19 cellular contexts compared by ENCODE assay signal in the genomic region with DNA sequence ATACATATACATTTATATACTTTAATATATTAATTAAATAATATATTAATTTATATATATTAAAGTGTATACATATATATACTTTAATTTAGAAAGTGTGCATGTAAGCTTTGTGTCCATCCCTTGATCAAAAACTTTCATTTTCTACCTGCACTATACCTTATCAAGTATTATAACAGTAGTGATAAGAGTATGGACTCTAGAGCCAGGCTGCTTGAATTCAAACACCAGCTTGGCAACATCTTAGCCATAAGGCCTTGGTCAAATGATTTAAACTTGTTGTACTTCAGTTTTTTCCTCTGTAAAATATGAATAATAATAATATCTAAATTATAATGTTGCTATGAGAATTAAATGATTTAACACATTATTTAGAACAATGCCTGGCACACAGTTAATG.
DNase-seq lines count a peak whose midpoint lies in the region; ATAC-seq, FAIRE-seq and TF ChIP-seq lines count a peak whose summit lies in the region.
"Had no signal": no experiment of that assay in that cellular context is flagged by ENCODE, and none has a peak within 500 bp of the region (broad histone marks: within the 10 kb centered on the region; RNA-seq: fewer than 3 reads in every experiment).

No MANE protein-coding gene starts in this region.

- ATAC-seq in mucosa of descending colon (peak; percentile 26), HG03342 (IDR thresholded peaks at IDR 0.05; ENCODE audit: unreplicated experiment) (no peak)
- no peak for ATAC-seq in activated CD8-positive, alpha-beta T cell treated with anti-CD3 and anti-CD28 coated beads, Interleukin-2, amount 10 ng/mL, durations not matched to agents 7 days and 5 days

- no peaks in the 10 kb centered on the region for H3K36me3 ChIP-seq in colonic mucosa
- no peaks in the 10 kb centered on the region for H3K36me3 ChIP-seq in mucosa of descending colon (ENCODE audit: low read depth)
- H3K36me3 ChIP-seq: BLaER1 had no signal

- CTCF ChIA-PET in RWPE1 (lab: Yijun Ruan, JAX) = no interaction called here
- CTCF ChIA-PET in activated CD8-positive, alpha-beta T cell treated with anti-CD3 and anti-CD28 coated beads, Interleukin-2, amount 10 ng/mL, durations not matched to agents 7 days and 5 days (lab: Charles Lee) = no interaction called here

- no peak overlapping the region for H3K27ac Mint-ChIP-seq in activated CD8-positive, alpha-beta T cell treated with anti-CD3 and anti-CD28 coated beads, Interleukin-2, amount 10 ng/mL, durations not matched to agents 7 days and 5 days
- H3K27ac Mint-ChIP-seq: CD14-positive monocyte; CD4-positive, alpha-beta memory T cell; H9; IgD-negative memory B cell had no signal

- H3K4me1 Mint-ChIP-seq in activated CD8-positive, alpha-beta T cell treated with anti-CD3 and anti-CD28 coated beads, Interleukin-2, amount 10 ng/mL, durations not matched to agents 7 days and 5 days (ENCODE audit: low read depth) = no peaks in the 10 kb centered on the region
- H3K4me1 Mint-ChIP-seq: CD14-positive monocyte; CD4-positive, alpha-beta memory T cell; IgD-negative memory B cell had no signal

- TF ChIP-seq POLR2A in H54 (IDR thresholded peaks at IDR 0.05; ENCODE audit: low read depth, low read length) = no peak

- H3K27me3 Mint-ChIP-seq in activated CD8-positive, alpha-beta T cell treated with anti-CD3 and anti-CD28 coated beads, Interleukin-2, amount 10 ng/mL, durations not matched to agents 7 days and 5 days (ENCODE audit: low read depth) = no peaks in the 10 kb centered on the region

- H3K4me3 Mint-ChIP-seq in activated CD8-positive, alpha-beta T cell treated with anti-CD3 and anti-CD28 coated beads, Interleukin-2, amount 10 ng/mL, durations not matched to agents 7 days and 5 days = no peak overlapping the region
- H3K4me3 Mint-ChIP-seq: CD14-positive monocyte; CD4-positive, alpha-beta memory T cell; H9; IgD-negative memory B cell had no signal

- no peak for TF ChIP-seq CTCF in colonic mucosa (IDR thresholded peaks at IDR 0.05)
- no peak for TF ChIP-seq CTCF in mucosa of descending colon (IDR thresholded peaks at IDR 0.05)
- TF ChIP-seq CTCF in RWPE1 (conservative IDR thresholded peaks at IDR 0.05; ENCODE audit: low read depth) = no peak

- no peak for FAIRE-seq in H54 (lab: Jason Lieb, UNC)
- FAIRE-seq: A204.1, GM12892, GM18507 had no signal

- H3K4me1 ChIP-seq in colonic mucosa = no peaks in the 10 kb centered on the region
- no peaks in the 10 kb centered on the region for H3K4me1 ChIP-seq in mucosa of descending colon (ENCODE audit: low read depth)
- H3K4me1 ChIP-seq: BLaER1 had no signal

- H3K27ac ChIP-seq in colonic mucosa (peak overlapping the region; percentile 10), RWPE1 (no peak overlapping the region)
- H3K27ac ChIP-seq: BLaER1 had no signal

- intact Hi-C loops in colonic mucosa (cut with DNase I) = no loop called here
- intact Hi-C loops in mucosa of descending colon (cut with DNase I, micrococcal nuclease) = loop anchor here in 1 of 2 donors (10.0 kb wide), 1 partner anchor 61 kb away; no protein-coding TSS in a partner anchor

- H3K36me3 Mint-ChIP-seq in activated CD8-positive, alpha-beta T cell treated with anti-CD3 and anti-CD28 coated beads, Interleukin-2, amount 10 ng/mL, durations not matched to agents 7 days and 5 days (ENCODE audit: low read depth) = no peaks in the 10 kb centered on the region
- H3K36me3 Mint-ChIP-seq: CD14-positive monocyte; CD4-positive, alpha-beta memory T cell had no signal

- peak; percentile 5 for DNase-seq in NCI-H69 (lab: John Stamatoyannopoulos, UW)
- no peak for DNase-seq in colonic mucosa
- no peak for DNase-seq in mucosa of descending colon
- DNase-seq in RWPE1 (ENCODE audit: low spot score) = no peak
- DNase-seq in activated CD8-positive, alpha-beta T cell treated with anti-CD3 and anti-CD28 coated beads, Interleukin-2, amount 10 ng/mL, durations not matched to agents 7 days and 5 days = no peak
- DNase-seq in H54 (ENCODE audit: insufficient read length, low spot score) = no peak
- DNase-seq: CD4-positive, alpha-beta memory T cell; DMS153; DMS79; GDM1; GOT3; H9 had no signal

- H3K9me3 Mint-ChIP-seq in activated CD8-positive, alpha-beta T cell treated with anti-CD3 and anti-CD28 coated beads, Interleukin-2, amount 10 ng/mL, durations not matched to agents 7 days and 5 days (ENCODE audit: insufficient read depth) = no peaks in the 10 kb centered on the region
- H3K9me3 Mint-ChIP-seq: H9 had no signal

- POLR2A ChIA-PET in RWPE1 (lab: Yijun Ruan, JAX; ENCODE audit: low non-redundant PET) = no interaction called here
- POLR2A ChIA-PET in activated CD8-positive, alpha-beta T cell treated with anti-CD3 and anti-CD28 coated beads, Interleukin-2, amount 10 ng/mL, durations not matched to agents 7 days and 5 days (lab: Charles Lee) = no interaction called here

- no peak overlapping the region for H3K4me3 ChIP-seq in colonic mucosa
- no peak overlapping the region for H3K4me3 ChIP-seq in mucosa of descending colon
- H3K4me3 ChIP-seq: BLaER1 had no signal

- H3K27me3 ChIP-seq in colonic mucosa = no peaks in the 10 kb centered on the region
- H3K27me3 ChIP-seq: BLaER1 had no signal

- H3K9ac ChIP-seq in colonic mucosa (ENCODE audit: low read depth in 2 of 2, low read length in 2 of 2) = no peak overlapping the region
- H3K9ac ChIP-seq: BLaER1 had no signal

- H3K9me3 ChIP-seq in colonic mucosa = no peaks in the 10 kb centered on the region
- H3K9me3 ChIP-seq in mucosa of descending colon = no peaks in the 10 kb centered on the region
- H3K9me3 ChIP-seq: BLaER1 had no signal
